In genomic region chr12:95339086-95339788, GRCh38 we compare ENCODE assay signal across 22 cellular contexts.
DNase-seq lines count a peak whose midpoint lies in the region; ATAC-seq, FAIRE-seq and TF ChIP-seq lines count a peak whose summit lies in the region.
"Had no signal": no experiment of that assay in that cellular context is flagged by ENCODE, and none has a peak within 500 bp of the region (broad histone marks: within the 10 kb centered on the region; RNA-seq: fewer than 3 reads in every experiment).

No MANE protein-coding gene starts in this region.

- FAIRE-seq in K562 (lab: Jason Lieb, UNC): no peak
- FAIRE-seq in H54 (lab: Jason Lieb, UNC): no peak
- FAIRE-seq: D721Med, GM12891, H1, HTR-8/SVneo, RCC 7860 had no signal

- no peaks in the 10 kb centered on the region for H3K9me1 ChIP-seq in K562 (ENCODE audit: control insufficient read depth, insufficient read depth, low read length)

- TF ChIP-seq CTCF in K562 (IDR thresholded peaks at IDR 0.05 in 2 of 3, conservative IDR thresholded peaks at IDR 0.05 in 1 of 3; ENCODE audit: insufficient read depth in 2 of 3, low read depth in 1 of 3, low read length in 3 of 3) (no peak), osteoblast (IDR thresholded peaks at IDR 0.05; ENCODE audit: extremely low read depth, low read depth, low read length) (no peak)

- in situ Hi-C loops in K562 (cut with MboI): loop anchor here (10.0 kb wide), 1 partner anchor 234 kb away; no protein-coding TSS in a partner anchor

- H3K4me1 ChIP-seq in Karpas-422 (ENCODE audit: low read length): peaks cover 96% of the 10 kb centered on the region
- no peaks in the 10 kb centered on the region for H3K4me1 ChIP-seq in K562 (replicated peaks in 1 of 2; ENCODE audit: control insufficient read depth in 2 of 2, insufficient read depth in 2 of 2, low read length in 2 of 2)
- H3K4me1 ChIP-seq in osteoblast (ENCODE audit: insufficient read depth, low read length): peaks cover 16% of the 10 kb centered on the region
- no peaks in the 10 kb centered on the region for H3K4me1 ChIP-seq in CD4-positive, alpha-beta memory T cell (ENCODE audit: insufficient read depth, low read length)
- H3K4me1 ChIP-seq: BE2C had no signal

- TF ChIP-seq EP300 in K562 (IDR thresholded peaks at IDR 0.05; ENCODE audit: low read length): no peak

- no peak for ATAC-seq in K562
- ATAC-seq: SK-N-SH treated with all-trans-retinoic acid at 6 μM for 48 hours had no signal

- peak overlapping the region; percentile 71 for H3K9ac ChIP-seq in Karpas-422 (ENCODE audit: low read length)
- no peak overlapping the region for H3K9ac ChIP-seq in K562 (ENCODE audit: insufficient read depth in 1 of 2, low read depth in 2 of 2, low read length in 2 of 2)

- POLR2A ChIA-PET in K562 (lab: Yijun Ruan, JAX): interaction anchor here (0.9 kb wide), 1 partner anchor 16 kb away, joined by 3 read pairs; no protein-coding TSS in a partner anchor
- POLR2A ChIA-PET in CD4-positive, alpha-beta memory T cell (lab: Charles Lee; ENCODE audit: partially characterized antibody): no interaction called here

- H3K4me3 Mint-ChIP-seq in CD4-positive, alpha-beta memory T cell: no peak overlapping the region
- H3K4me3 Mint-ChIP-seq: CD4-positive, alpha-beta T cell had no signal

- intact Hi-C loops in K562 (cut with micrococcal nuclease): loop anchor here (5.0 to 10.0 kb wide), 2 partner anchors 122 to 404 kb away; partner anchors contain the start of genes FGD6 and VEZT
- intact Hi-C loops in CD4-positive, alpha-beta memory T cell (cut with micrococcal nuclease): no loop called here

- no peak for TF ChIP-seq POLR2A in K562 (conservative IDR thresholded peaks at IDR 0.05)
- no peak for TF ChIP-seq POLR2A in H54 (IDR thresholded peaks at IDR 0.05; ENCODE audit: low read depth, low read length)

- no peaks in the 10 kb centered on the region for H3K9me2 ChIP-seq in Karpas-422 (replicated peaks; ENCODE audit: insufficient read depth, low read length)

- H3K27me3 ChIP-seq in Karpas-422 (ENCODE audit: low read length) (no peaks in the 10 kb centered on the region), K562 (ENCODE audit: control insufficient read depth in 2 of 2, insufficient read depth in 2 of 2, low read length in 2 of 2) (peaks cover 5 to 16% of the 10 kb centered on the region in 2 experiments; a peak in 4 of 5 replicates), osteoblast (ENCODE audit: insufficient read depth, low read length) (no peaks in the 10 kb centered on the region)
- H3K27me3 ChIP-seq in CD4-positive, alpha-beta memory T cell (ENCODE audit: insufficient read depth, low read length): no peaks in the 10 kb centered on the region
- H3K27me3 ChIP-seq: BE2C had no signal

- H3K36me3 Mint-ChIP-seq in CD4-positive, alpha-beta memory T cell: no peaks in the 10 kb centered on the region

- CTCF ChIA-PET in K562 (lab: Yijun Ruan, JAX; ENCODE audit: low intra/inter-chr PET ratio): no interaction called here
- CTCF ChIA-PET in CD4-positive, alpha-beta memory T cell (lab: Charles Lee; ENCODE audit: partially characterized antibody): no interaction called here

- no peak overlapping the region for H3K4me3 ChIP-seq in Karpas-422 (ENCODE audit: low read length)
- H3K4me3 ChIP-seq in K562: no peak overlapping the region
- no peak overlapping the region for H3K4me3 ChIP-seq in osteoblast (ENCODE audit: insufficient read depth, low read length)
- no peak overlapping the region for H3K4me3 ChIP-seq in CD4-positive, alpha-beta memory T cell (ENCODE audit: low read length in 2 of 2)

- no peaks in the 10 kb centered on the region for H3K36me3 ChIP-seq in Karpas-422 (ENCODE audit: insufficient read depth, low read length)
- no peaks in the 10 kb centered on the region for H3K36me3 ChIP-seq in K562 (ENCODE audit: control insufficient read depth, insufficient read depth, low read length)
- H3K36me3 ChIP-seq in osteoblast (ENCODE audit: insufficient read depth, low read length): no peaks in the 10 kb centered on the region
- no peaks in the 10 kb centered on the region for H3K36me3 ChIP-seq in CD4-positive, alpha-beta memory T cell (ENCODE audit: insufficient read depth, low read length)
- H3K36me3 ChIP-seq: BE2C had no signal

- H3K9me3 ChIP-seq in Karpas-422 (ENCODE audit: low read length) (no peaks in the 10 kb centered on the region), K562 (replicated peaks; ENCODE audit: control insufficient read depth, insufficient read depth, low read depth, low read length) (no peaks in the 10 kb centered on the region), osteoblast (ENCODE audit: low read depth, low read length) (peaks cover 2% of the 10 kb centered on the region)
- H3K9me3 ChIP-seq in CD4-positive, alpha-beta memory T cell (ENCODE audit: control insufficient read depth in 1 of 2, low read length in 2 of 2): no peaks in the 10 kb centered on the region
- H3K9me3 ChIP-seq: BE2C had no signal

- no peaks in the 10 kb centered on the region for H4K20me1 ChIP-seq in Karpas-422 (ENCODE audit: insufficient read depth, low read depth, low read length)
- H4K20me1 ChIP-seq in K562 (replicated peaks; ENCODE audit: control insufficient read depth, insufficient read depth, low read length): no peaks in the 10 kb centered on the region
- no peaks in the 10 kb centered on the region for H4K20me1 ChIP-seq in osteoblast (ENCODE audit: insufficient read depth, low read length)

- H3K27ac Mint-ChIP-seq in CD4-positive, alpha-beta memory T cell: no peak overlapping the region
- H3K27ac Mint-ChIP-seq: CD4-positive, alpha-beta T cell had no signal

- 0% methylated on average over 2 of the region's 2 CpGs for WGBS in K562 (ENCODE audit: insufficient coverage, low coverage, missing lambda C conversion rate)

- no peak for TF ChIP-seq RAD21 in K562 (CRISPR knock-in tag; conservative IDR thresholded peaks at IDR 0.05 in 1 of 2, IDR thresholded peaks at IDR 0.05 in 1 of 2)

- BruUV-seq in K562 (replicated peaks; lab: Mats Ljungman, UMichigan): no TSS peak

- H3K27ac ChIP-seq in Karpas-422 (ENCODE audit: low read length) (peak overlapping the region; percentile 100), K562 (ENCODE audit: extremely low read depth, low read depth, low read length) (no peak overlapping the region), osteoblast (ENCODE audit: low read depth, low read length) (no peak overlapping the region)
- H3K27ac ChIP-seq in CD4-positive, alpha-beta memory T cell (ENCODE audit: low read depth, low read length): no peak overlapping the region

- H3K4me2 ChIP-seq in Karpas-422 (ENCODE audit: low read depth, low read length, poor library complexity, severe bottlenecking): no peak overlapping the region
- no peak overlapping the region for H3K4me2 ChIP-seq in K562 (ENCODE audit: insufficient read depth, low read length)
- H3K4me2 ChIP-seq in osteoblast (ENCODE audit: insufficient read depth, low read length): no peak overlapping the region

- DNase-seq in EL (peak; percentile 27), Karpas-422 (no peak), K562 (ENCODE audit: extremely low read depth in 1 of 4, low spot score in 3 of 4) (no peak), osteoblast (ENCODE audit: insufficient read length, low spot score, missing footprints) (peak; percentile 30), activated gamma-delta T cell (lab: John Stamatoyannopoulos, UW) (no peak), H54 (ENCODE audit: insufficient read length, low spot score) (no peak)
- DNase-seq in CD4-positive, alpha-beta memory T cell: no peak
- DNase-seq: BE2C; CD4-positive, alpha-beta T cell; DMS79; GF-D8; NCI-H1092; NCI-H2107; NCI-H524 treated with DMSO at 0.1 percent for 48 hours; SHP77 treated with DMSO at 0.1 percent for 48 hours; T-helper 1 cell had no signal

- H2AFZ ChIP-seq in Karpas-422 (ENCODE audit: low read length) (no peak overlapping the region), K562 (ENCODE audit: low read depth, low read length) (no peak overlapping the region), osteoblast (ENCODE audit: low read length) (no peak overlapping the region)

- H3K9me3 Mint-ChIP-seq in CD4-positive, alpha-beta memory T cell: peaks cover 0 to 9% (median 2%) of the 10 kb centered on the region in 8 donors
- H3K9me3 Mint-ChIP-seq: CD4-positive, alpha-beta T cell had no signal

- H3K27me3 Mint-ChIP-seq in CD4-positive, alpha-beta memory T cell: peaks cover 2 to 3% of the 10 kb centered on the region in 2 donors
- H3K27me3 Mint-ChIP-seq: CD4-positive, alpha-beta T cell had no signal

- peaks cover 0 to 4% (median 2%) of the 10 kb centered on the region in 4 donors for H3K4me1 Mint-ChIP-seq in CD4-positive, alpha-beta memory T cell

- H3K79me2 ChIP-seq in Karpas-422 (ENCODE audit: low read length): no peaks in the 10 kb centered on the region
- H3K79me2 ChIP-seq in K562 (ENCODE audit: control insufficient read depth, insufficient read depth, low read length): no peaks in the 10 kb centered on the region
- no peaks in the 10 kb centered on the region for H3K79me2 ChIP-seq in osteoblast (ENCODE audit: insufficient read depth, low read length)

TF ChIP-seq in K562, 482 proteins besides CTCF, POLR2A, EP300 and RAD21:
- TF ChIP-seq DACH1 (IDR thresholded peaks at IDR 0.05; ENCODE audit: partially characterized antibody) (no peak), ZNF121 (CRISPR knock-in tag; conservative IDR thresholded peaks at IDR 0.05) (0 out of 2 replicates have a peak, but pooled peaks have one; percentile 34), BCOR (IDR thresholded peaks at IDR 0.05) (peak; percentile 61; the same call in 1 of the 2 replicates), RBM25 (IDR thresholded peaks at IDR 0.05; ENCODE audit: low read depth, low read length, severe bottlenecking) (peak; percentile 85), ZNF445 (CRISPR knock-in tag; IDR thresholded peaks at IDR 0.05; ENCODE audit: low read depth) (no peak), KDM1A (IDR thresholded peaks at IDR 0.05) (0 out of 4 replicates have a peak, but pooled peaks of 1 of the 2 experiments have one; percentile 15)

Comparison
In these comparisons a context has a peak if more than half of its experiments do, and no peak if none do; other contexts are left out.
1. DNase-seq: peak in EL (single experiment) and osteoblast (single experiment); none in Karpas-422 (single experiment), K562 (0 of 4), CD4-positive, alpha-beta memory T cell (0 of 5), activated gamma-delta T cell (single experiment) and H54 (single experiment).